8 cellular contexts compared by ENCODE assay signal in the genomic region with DNA sequence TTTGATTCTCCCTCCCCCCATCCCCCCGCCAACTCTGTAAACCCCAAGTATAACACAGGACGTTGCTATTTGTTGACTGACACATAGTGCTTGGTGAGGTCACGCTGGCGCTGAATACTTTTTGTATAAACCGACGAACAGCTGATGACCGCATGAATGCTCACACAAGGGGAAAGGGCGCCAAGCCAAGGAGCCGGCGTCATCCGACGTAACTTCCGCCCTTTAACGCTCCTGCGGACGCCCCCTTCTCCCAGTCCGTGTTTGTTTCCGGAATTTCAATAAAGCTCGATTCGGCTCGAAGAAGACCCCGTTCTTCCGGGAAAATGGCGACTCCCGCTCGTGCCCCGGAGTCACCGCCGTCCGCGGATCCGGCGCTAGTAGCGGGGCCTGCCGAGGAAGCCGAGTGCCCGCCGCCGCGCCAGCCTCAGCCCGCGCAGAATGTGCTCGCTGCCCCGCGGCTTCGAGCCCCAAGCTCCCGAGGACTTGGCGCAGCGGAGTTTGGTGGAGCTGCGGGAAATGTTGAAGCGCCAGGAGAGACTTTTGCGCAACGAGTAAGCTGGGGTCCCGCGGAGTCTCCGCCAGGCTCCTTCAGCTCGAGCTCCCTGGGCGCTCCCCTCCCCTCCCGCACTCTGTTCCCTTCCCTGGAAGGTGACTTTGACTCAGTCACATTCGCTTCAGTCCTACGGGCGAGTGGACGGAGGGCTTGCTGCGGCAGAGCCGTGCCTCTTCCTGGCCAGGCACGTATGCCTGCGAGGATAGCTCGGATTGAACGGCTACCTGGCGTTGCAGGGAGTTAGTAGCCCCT. TPM values are rescaled to one million over a fixed set of nuclear protein-coding genes. Genes with fewer than 3 reads are reported as not detected.
DNase-seq lines count a peak whose midpoint lies in the region; ATAC-seq and TF ChIP-seq lines count a peak whose summit lies in the region.

TSS of gene POLR2M (plus strand) at position 310 of the 805 bp plus-strand sequence. CDS start at position 439, 129 bp downstream.

- 0% methylated on average over 70 of the region's 70 CpGs for WGBS in GM23248 (ENCODE audit: low coverage in 1 of 2, low lambda C conversion rate in 2 of 2, missing lambda C conversion rate in 2 of 2), 2 experiments

- H3K36me3 ChIP-seq in DND-41 (ENCODE audit: insufficient read depth, low read length) (peaks cover 28% of the 10 kb centered on the region), GM23248 (ENCODE audit: low read depth) (peaks cover 25% of the 10 kb centered on the region)

- peak; percentile 89 for ATAC-seq in DND-41 (ENCODE audit: insufficient read depth, low read depth)
- ATAC-seq in naive B cell (ENCODE audit: low read depth in 2 of 2), result peak; percentile 93 to 94
- peak; percentile 97 for ATAC-seq in stimulated activated memory B cell treated with anti-CD40 and anti-IgM and Interleukin-4, amounts not matched to agents 10 μg/mL and 1 μg/mL and 100 μg/mL, for 72 hours

- peaks cover 70% of the 10 kb centered on the region for H3K4me1 Mint-ChIP-seq in activated T-helper 1 cell treated with anti-CD3 and anti-CD28 coated beads, Interleukin-12 subunit alpha, Interleukin-12 subunit beta, Interleukin-2, Interleukin-4 antibody, amounts not matched to agents 30 ng/mL and 10 ng/mL and 1 ng/mL, durations not matched to agents 14 hours and 24 hours and 36 hours (ENCODE audit: low read depth)
- peaks cover 20 to 53% (median 43%) of the 10 kb centered on the region in 3 donors for H3K4me1 Mint-ChIP-seq in naive B cell
- peaks cover 49% of the 10 kb centered on the region for H3K4me1 Mint-ChIP-seq in stimulated activated memory B cell treated with anti-CD40 and anti-IgM and Interleukin-4, amounts not matched to agents 10 μg/mL and 1 μg/mL and 100 μg/mL, for 72 hours

- H3K4me3 Mint-ChIP-seq in activated T-helper 1 cell treated with anti-CD3 and anti-CD28 coated beads, Interleukin-12 subunit alpha, Interleukin-12 subunit beta, Interleukin-2, Interleukin-4 antibody, amounts not matched to agents 30 ng/mL and 10 ng/mL and 1 ng/mL, durations not matched to agents 14 hours and 24 hours and 36 hours, result peak within 1 kb of the TSS; percentile 82
- H3K4me3 Mint-ChIP-seq in naive B cell, result peak within 1 kb of the TSS; percentile 83 to 94 (median 92)
- peak within 1 kb of the TSS; percentile 82 for H3K4me3 Mint-ChIP-seq in stimulated activated memory B cell treated with anti-CD40 and anti-IgM and Interleukin-4, amounts not matched to agents 10 μg/mL and 1 μg/mL and 100 μg/mL, for 72 hours

- H3K79me2 ChIP-seq in DND-41 (ENCODE audit: insufficient read depth, low read length) (peaks cover 49% of the 10 kb centered on the region), GM23248 (ENCODE audit: insufficient read depth) (peaks cover 50% of the 10 kb centered on the region)

- H3K27ac ChIP-seq in DND-41 (ENCODE audit: low read length), result peak within 1 kb of the TSS; percentile 96
- H3K27ac ChIP-seq in GM23248, result peak within 1 kb of the TSS; percentile 88

- DNase-seq in DND-41 (peak; percentile 91), GM23248 (peak; percentile 100), Kasumi-1 (lab: John Stamatoyannopoulos, UW) (peak; percentile 94 to 95), RPMI7951 (ENCODE audit: low read depth) (peak; percentile 98), fibroblast of gingiva (ENCODE audit: low read depth) (peak; percentile 99), naive B cell (peak; percentile 92)
- peak; percentile 82 for DNase-seq in activated T-helper 1 cell treated with anti-CD3 and anti-CD28 coated beads, Interleukin-12 subunit alpha, Interleukin-12 subunit beta, Interleukin-2, Interleukin-4 antibody, amounts not matched to agents 30 ng/mL and 10 ng/mL and 1 ng/mL, durations not matched to agents 14 hours and 24 hours and 36 hours (ENCODE audit: low spot score)

- H3K4me2 ChIP-seq in DND-41 (ENCODE audit: insufficient read depth, low read length) (peak within 1 kb of the TSS; percentile 91), GM23248 (ENCODE audit: unreplicated experiment) (peak within 1 kb of the TSS; percentile 89)

- H3K4me3 ChIP-seq in DND-41 (ENCODE audit: low read depth in 1 of 2, low read length in 2 of 2) (peak within 1 kb of the TSS; percentile 84 to 96), GM23248 (peak within 1 kb of the TSS; percentile 87)

- peaks cover 10% of the 10 kb centered on the region; the same call in 1 of the 2 replicates for H4K20me1 ChIP-seq in DND-41 (ENCODE audit: insufficient read depth, low read length)
- no peaks in the 10 kb centered on the region for H4K20me1 ChIP-seq in GM23248 (ENCODE audit: insufficient read depth)

- H3K9me2 ChIP-seq in GM23248 (ENCODE audit: insufficient read depth), result 0 out of 2 replicates have a peak, but pooled peaks cover 4% of the 10 kb centered on the region

- H2AFZ ChIP-seq in DND-41 (ENCODE audit: low read depth, low read length) (peak within 1 kb of the TSS; percentile 93), GM23248 (peak within 1 kb of the TSS; percentile 87)

- peak; percentile 5 for TF ChIP-seq CTCF in DND-41 (IDR thresholded peaks at IDR 0.05; ENCODE audit: borderline replicate concordance, extremely low read depth, low read length, poor library complexity, severe bottlenecking)

- intact Hi-C loops in activated T-helper 1 cell treated with anti-CD3 and anti-CD28 coated beads, Interleukin-12 subunit alpha, Interleukin-12 subunit beta, Interleukin-2, Interleukin-4 antibody, amounts not matched to agents 30 ng/mL and 10 ng/mL and 1 ng/mL, durations not matched to agents 14 hours and 24 hours and 36 hours (cut with micrococcal nuclease), result loop anchor here (1.0 to 5.0 kb wide), 2 partner anchors 145 to 1464 kb away; partner anchors contain the start of gene RFX7

- H3K27me3 Mint-ChIP-seq in activated T-helper 1 cell treated with anti-CD3 and anti-CD28 coated beads, Interleukin-12 subunit alpha, Interleukin-12 subunit beta, Interleukin-2, Interleukin-4 antibody, amounts not matched to agents 30 ng/mL and 10 ng/mL and 1 ng/mL, durations not matched to agents 14 hours and 24 hours and 36 hours (ENCODE audit: insufficient read depth), result no peaks in the 10 kb centered on the region
- peaks cover 6 to 11% (median 9%) of the 10 kb centered on the region in 3 donors for H3K27me3 Mint-ChIP-seq in naive B cell
- H3K27me3 Mint-ChIP-seq in stimulated activated memory B cell treated with anti-CD40 and anti-IgM and Interleukin-4, amounts not matched to agents 10 μg/mL and 1 μg/mL and 100 μg/mL, for 72 hours, result peaks cover 9% of the 10 kb centered on the region

- peak within 1 kb of the TSS; percentile 84 for H3K27ac Mint-ChIP-seq in activated T-helper 1 cell treated with anti-CD3 and anti-CD28 coated beads, Interleukin-12 subunit alpha, Interleukin-12 subunit beta, Interleukin-2, Interleukin-4 antibody, amounts not matched to agents 30 ng/mL and 10 ng/mL and 1 ng/mL, durations not matched to agents 14 hours and 24 hours and 36 hours
- H3K27ac Mint-ChIP-seq in naive B cell, result peak within 1 kb of the TSS; percentile 93 to 99 (median 96)
- peak within 1 kb of the TSS; percentile 82 for H3K27ac Mint-ChIP-seq in stimulated activated memory B cell treated with anti-CD40 and anti-IgM and Interleukin-4, amounts not matched to agents 10 μg/mL and 1 μg/mL and 100 μg/mL, for 72 hours

- H3K9me3 Mint-ChIP-seq in activated T-helper 1 cell treated with anti-CD3 and anti-CD28 coated beads, Interleukin-12 subunit alpha, Interleukin-12 subunit beta, Interleukin-2, Interleukin-4 antibody, amounts not matched to agents 30 ng/mL and 10 ng/mL and 1 ng/mL, durations not matched to agents 14 hours and 24 hours and 36 hours, result no peaks in the 10 kb centered on the region
- H3K9me3 Mint-ChIP-seq in naive B cell, result no peaks in the 10 kb centered on the region
- no peaks in the 10 kb centered on the region for H3K9me3 Mint-ChIP-seq in stimulated activated memory B cell treated with anti-CD40 and anti-IgM and Interleukin-4, amounts not matched to agents 10 μg/mL and 1 μg/mL and 100 μg/mL, for 72 hours

- no peaks in the 10 kb centered on the region for H3K9me3 ChIP-seq in DND-41 (ENCODE audit: insufficient read depth, low read length, severe bottlenecking)
- H3K9me3 ChIP-seq in GM23248 (ENCODE audit: low read depth), result no peaks in the 10 kb centered on the region

- peaks cover 55% of the 10 kb centered on the region for H3K4me1 ChIP-seq in DND-41 (ENCODE audit: insufficient read depth, low read length)
- peaks cover 12% of the 10 kb centered on the region for H3K4me1 ChIP-seq in GM23248 (ENCODE audit: insufficient read depth)

- H3F3A ChIP-seq in GM23248 (ENCODE audit: insufficient read depth), result no peaks in the 10 kb centered on the region; the same call in 1 of the 2 replicates

- H3K9ac ChIP-seq in DND-41 (ENCODE audit: low read depth, low read length) (peak within 1 kb of the TSS; percentile 96), GM23248 (peak within 1 kb of the TSS; percentile 97)

- no peaks in the 10 kb centered on the region for H3K27me3 ChIP-seq in DND-41 (ENCODE audit: insufficient read depth, low read length, poor library complexity)
- no peaks in the 10 kb centered on the region for H3K27me3 ChIP-seq in GM23248 (replicated peaks; ENCODE audit: insufficient read depth)

- in situ Hi-C loops in GM23248 (cut with MboI), result no loop called here

- peaks cover 23% of the 10 kb centered on the region for H3K36me3 Mint-ChIP-seq in activated T-helper 1 cell treated with anti-CD3 and anti-CD28 coated beads, Interleukin-12 subunit alpha, Interleukin-12 subunit beta, Interleukin-2, Interleukin-4 antibody, amounts not matched to agents 30 ng/mL and 10 ng/mL and 1 ng/mL, durations not matched to agents 14 hours and 24 hours and 36 hours (ENCODE audit: low read depth)
- H3K36me3 Mint-ChIP-seq in naive B cell, result peaks cover 11 to 19% of the 10 kb centered on the region in 2 donors
- peaks cover 29% of the 10 kb centered on the region for H3K36me3 Mint-ChIP-seq in stimulated activated memory B cell treated with anti-CD40 and anti-IgM and Interleukin-4, amounts not matched to agents 10 μg/mL and 1 μg/mL and 100 μg/mL, for 72 hours

RNA-seq across cellular contexts. Expression of gene POLR2M, which starts in this region (rescaled TPM):
- 56.1 and 226 TPM in 2 replicates for total RNA-seq in GM23248 (2014; rRNA removed; shearing (Covaris generic))
- polyA plus RNA-seq in GM23248 (2016; fragmentation: Nextera tagmentation; extraction: Ambion mirVana) (38.6 and 39.3 TPM in 2 replicates), naive B cell (ENCODE audit: low read depth in 6 of 6) (10 to 100 TPM; 62.5 to 75.8 (median 73.1) TPM)
- total RNA-seq in RPMI7951 (2014; rRNA removed; shearing (Covaris generic)), result 308 and 563 TPM in 2 replicates
- total RNA-seq in activated T-helper 1 cell treated with anti-CD3 and anti-CD28 coated beads, Interleukin-12 subunit alpha, Interleukin-12 subunit beta, Interleukin-2, Interleukin-4 antibody, amounts not matched to agents 30 ng/mL and 10 ng/mL and 1 ng/mL, durations not matched to agents 14 hours and 24 hours and 36 hours, result 60.3 and 62.4 TPM in 2 replicates

Comparison
In these comparisons a context has a peak if more than half of its experiments do, and no peak if none do; other contexts are left out.
1. Peak in every context shown above with its lines: DNase-seq, ATAC-seq, H3K4me3 ChIP-seq and H3K27ac ChIP-seq.